28 cellular contexts compared by ENCODE assay signal in the genomic region with DNA sequence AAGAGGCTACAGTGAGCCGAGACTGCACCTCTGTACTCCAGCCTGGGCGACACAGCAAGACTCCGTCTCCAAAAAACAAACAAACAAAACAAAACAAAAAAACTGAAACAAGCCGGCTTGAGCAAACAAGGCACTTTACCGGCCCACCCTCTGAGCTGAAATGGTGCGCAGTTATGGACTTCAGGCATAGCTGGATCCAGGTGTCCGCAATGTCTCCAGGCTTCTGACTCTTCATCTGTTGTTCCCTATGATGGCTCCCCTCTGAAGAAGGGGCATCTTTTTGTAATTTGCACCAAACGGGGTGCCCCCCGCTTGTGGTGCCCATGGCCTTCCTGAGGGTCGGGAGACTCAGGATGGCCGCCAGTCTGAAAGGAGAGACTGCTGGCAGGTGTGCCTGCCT. TPM values are rescaled to one million over a fixed set of nuclear protein-coding genes. Genes with fewer than 3 reads are reported as not detected.
"Had no signal": no experiment of that assay in that cellular context is flagged by ENCODE, and none has a peak within 500 bp of the region (broad histone marks: within the 10 kb centered on the region; RNA-seq: fewer than 3 reads in every experiment).

No MANE protein-coding gene starts in this region.

- H3K36me3 Mint-ChIP-seq: activated naive CD4-positive, alpha-beta T cell treated with anti-CD3 and anti-CD28 coated beads, Interleukin-2, amount 50 U/mL, for 72 hours; stimulated activated memory B cell treated with anti-CD40 and anti-IgM and Interleukin-4, amounts not matched to agents 10 μg/mL and 1 μg/mL and 100 μg/mL, for 72 hours had no signal

- H3K9me3 Mint-ChIP-seq: activated CD4-positive, alpha-beta T cell treated with anti-CD3 and anti-CD28 coated beads, Interleukin-2, amount 10 ng/mL, durations not matched to agents 7 days and 5 days; activated CD8-positive, alpha-beta T cell treated with anti-CD3 and anti-CD28 coated beads for 36 hours; activated naive CD4-positive, alpha-beta T cell treated with anti-CD3 and anti-CD28 coated beads, Interleukin-2, amount 50 U/mL, for 72 hours; activated T-cell treated with anti-CD3 and anti-CD28 coated beads, Interleukin-2, amount 50 U/mL, for 4 hours; activated T-helper 17 cell treated with anti-CD3 and anti-CD28 coated beads, Interleukin-2, amount 50 U/mL, for 72 hours; central memory CD8-positive, alpha-beta T cell; dendritic cell treated with granulocyte-macrophage colony-stimulating factor and Interleukin-4, amounts not matched to agents 40 ng/mL and 50 ng/mL, for 4 days; endodermal cell; stimulated activated memory B cell treated with anti-CD40 and anti-IgM and Interleukin-4, amounts not matched to agents 10 μg/mL and 1 μg/mL and 100 μg/mL, for 72 hours had no signal

- H3K4me3 ChIP-seq: left lung, lung, mucosa of descending colon, skin epidermis, stomach, thyroid gland had no signal

- H3K27me3 Mint-ChIP-seq: activated CD4-positive, alpha-beta T cell treated with anti-CD3 and anti-CD28 coated beads, Interleukin-2, amount 10 ng/mL, durations not matched to agents 7 days and 5 days had no signal

- H3K4me1 ChIP-seq: breast epithelium, left lung, thyroid gland had no signal

- H3K4me1 Mint-ChIP-seq: activated CD4-positive, alpha-beta T cell treated with anti-CD3 and anti-CD28 coated beads, Interleukin-2, amount 10 ng/mL, durations not matched to agents 7 days and 5 days; activated T-helper 17 cell treated with anti-CD3 and anti-CD28 coated beads, Interleukin-2, amount 50 U/mL, for 72 hours; central memory CD8-positive, alpha-beta T cell; endodermal cell; T-helper 17 cell had no signal

- H3K4me3 Mint-ChIP-seq: activated CD4-positive, alpha-beta T cell treated with anti-CD3 and anti-CD28 coated beads, Interleukin-2, amount 10 ng/mL, durations not matched to agents 7 days and 5 days; activated CD8-positive, alpha-beta T cell treated with anti-CD3 and anti-CD28 coated beads for 36 hours; activated T-cell treated with anti-CD3 and anti-CD28 coated beads, Interleukin-2, amount 50 U/mL, for 4 hours; activated T-helper 17 cell treated with anti-CD3 and anti-CD28 coated beads, Interleukin-2, amount 50 U/mL, for 72 hours; central memory CD8-positive, alpha-beta T cell; dendritic cell treated with granulocyte-macrophage colony-stimulating factor and Interleukin-4, amounts not matched to agents 40 ng/mL and 50 ng/mL, for 4 days; endodermal cell; stimulated activated memory B cell treated with anti-CD40 and anti-IgM and Interleukin-4, amounts not matched to agents 10 μg/mL and 1 μg/mL and 100 μg/mL, for 72 hours; T-helper 17 cell had no signal

- H3K36me3 ChIP-seq: breast epithelium, heart right ventricle, left lung, stomach, thyroid gland, upper lobe of left lung, vagina, WERI-Rb-1 had no signal

- ATAC-seq: activated CD8-positive, alpha-beta T cell treated with anti-CD3 and anti-CD28 coated beads for 36 hours; activated naive CD4-positive, alpha-beta T cell treated with anti-CD3 and anti-CD28 coated beads, Interleukin-2, amount 50 U/mL, for 72 hours; activated T-cell treated with anti-CD3 and anti-CD28 coated beads, Interleukin-2, amount 50 U/mL, for 4 hours; activated T-helper 17 cell treated with anti-CD3 and anti-CD28 coated beads, Interleukin-2, amount 50 U/mL, for 72 hours; esophagus mucosa; mucosa of descending colon; stimulated activated memory B cell treated with anti-CD40 and anti-IgM and Interleukin-4, amounts not matched to agents 10 μg/mL and 1 μg/mL and 100 μg/mL, for 72 hours; T-helper 17 cell had no signal

- H3K9me3 ChIP-seq: breast epithelium, mucosa of descending colon, stomach, thyroid gland, upper lobe of left lung, vagina had no signal

- H3K27ac ChIP-seq: breast epithelium, heart right ventricle, left lung, skin epidermis, stomach, thyroid gland, upper lobe of left lung, vagina had no signal

- H3K27ac Mint-ChIP-seq: activated CD4-positive, alpha-beta T cell treated with anti-CD3 and anti-CD28 coated beads, Interleukin-2, amount 10 ng/mL, durations not matched to agents 7 days and 5 days; activated CD8-positive, alpha-beta T cell treated with anti-CD3 and anti-CD28 coated beads for 36 hours; activated naive CD4-positive, alpha-beta T cell treated with anti-CD3 and anti-CD28 coated beads, Interleukin-2, amount 50 U/mL, for 72 hours; activated T-helper 17 cell treated with anti-CD3 and anti-CD28 coated beads, Interleukin-2, amount 50 U/mL, for 72 hours; dendritic cell treated with granulocyte-macrophage colony-stimulating factor and Interleukin-4, amounts not matched to agents 40 ng/mL and 50 ng/mL, for 4 days; endodermal cell; stimulated activated memory B cell treated with anti-CD40 and anti-IgM and Interleukin-4, amounts not matched to agents 10 μg/mL and 1 μg/mL and 100 μg/mL, for 72 hours; T-helper 17 cell had no signal

- H3K27me3 ChIP-seq: thyroid gland, vagina had no signal

- DNase-seq: activated CD4-positive, alpha-beta T cell treated with anti-CD3 and anti-CD28 coated beads, Interleukin-2, amount 10 ng/mL, durations not matched to agents 7 days and 5 days; activated CD4-positive, CD25-positive, alpha-beta regulatory T cell treated with anti-CD3 and anti-CD28 coated beads, Interleukin-2, amount 50 U/mL, for 72 hours; activated CD8-positive, alpha-beta T cell treated with anti-CD3 and anti-CD28 coated beads for 36 hours; activated naive CD4-positive, alpha-beta T cell; activated T-cell treated with anti-CD3 and anti-CD28 coated beads, Interleukin-2, amount 50 U/mL, for 4 hours; endodermal cell; stimulated activated CD4-positive, alpha-beta T cell treated with anti-CD3 and anti-CD28 coated beads, Interleukin-12 subunit alpha, Interleukin-12 subunit beta, amount 100 ng/mL, for 4 hours; stimulated activated CD4-positive, alpha-beta T cell treated with anti-CD3 and anti-CD28 coated beads, Interleukin-4, amount 100 ng/mL, for 1 hour; stomach; T1000 had no signal

RNA-seq across cellular contexts. Expression of a gene that starts 6.2 kb away (rescaled TPM):
- total RNA-seq: activated CD4-positive, alpha-beta T cell treated with anti-CD3 and anti-CD28 coated beads, Interleukin-2, amount 10 ng/mL, durations not matched to agents 7 days and 5 days; kidney epithelial cell; T-helper 17 cell had no signal

RNA-seq across cellular contexts. Expression of a gene that starts 58.0 kb away (rescaled TPM):
- total RNA-seq: activated CD4-positive, alpha-beta T cell treated with anti-CD3 and anti-CD28 coated beads, Interleukin-2, amount 10 ng/mL, durations not matched to agents 7 days and 5 days; activated naive CD4-positive, alpha-beta T cell treated with anti-CD3 and anti-CD28 coated beads, Interleukin-2, amount 50 U/mL, for 72 hours; T-helper 17 cell had no signal
